1 cellular context compared by ENCODE assay signal in the genomic region with DNA sequence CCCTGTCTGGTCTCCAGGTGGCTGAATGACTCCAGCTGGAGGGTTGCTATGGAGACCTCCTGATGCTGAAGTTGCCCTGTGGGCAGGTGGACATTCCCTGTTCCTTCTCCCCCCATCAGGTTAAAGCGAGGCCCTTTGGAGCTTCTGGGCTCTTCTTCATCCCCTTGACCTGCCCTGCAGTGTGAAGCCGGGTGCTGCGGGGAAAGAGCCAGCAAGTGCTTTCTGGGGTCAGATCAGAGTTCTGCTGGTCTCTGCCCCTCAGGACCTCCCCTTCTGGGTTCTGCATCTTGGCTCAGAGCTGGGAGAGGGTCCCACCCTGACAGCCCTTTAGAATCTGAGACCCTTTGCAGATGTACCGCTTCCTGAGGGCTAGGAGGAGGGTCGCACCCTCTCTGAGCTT.
TF ChIP-seq lines count a peak whose summit lies in the region.

No MANE protein-coding gene starts in this region.

TF ChIP-seq in HepG2, 621 proteins besides CTCF, POLR2A, EP300 and RAD21 (continued from another document):
- TF ChIP-seq BATF2 (CRISPR knock-in tag; IDR thresholded peaks at IDR 0.05) (no peak), RBM22 (optimal IDR thresholded peaks at IDR 0.05; ENCODE audit: low read length) (peak; percentile 99)
